In the genomic region with DNA sequence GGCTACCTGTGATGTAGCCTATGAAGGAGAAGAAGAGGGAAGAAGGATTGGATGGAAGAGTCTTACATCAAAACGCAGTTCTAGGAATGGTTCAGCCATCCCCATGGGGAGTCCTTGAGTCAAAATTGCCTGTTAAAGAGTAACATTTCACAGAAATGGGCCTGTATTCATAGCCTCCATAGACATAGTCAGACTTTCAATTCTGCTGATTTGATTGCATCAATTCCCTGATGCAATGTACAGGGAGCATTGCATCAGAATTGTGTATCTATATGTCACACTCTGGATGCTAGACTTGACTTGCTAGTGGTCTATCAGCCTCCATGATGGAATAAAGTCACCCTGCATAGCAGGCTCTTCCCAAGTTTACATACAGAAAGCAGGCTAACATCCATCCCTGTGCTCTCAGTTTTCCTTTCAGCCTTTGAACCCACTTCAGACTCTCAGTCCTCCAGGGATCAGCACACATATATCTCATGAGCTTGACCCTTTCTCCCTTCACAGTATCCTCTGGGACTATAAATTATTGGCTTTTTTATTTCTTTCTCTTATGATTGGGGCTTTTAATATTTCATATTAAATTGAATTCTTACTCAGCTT, we compare ENCODE assay signal across 19 cellular contexts.
DNase-seq lines count a peak whose midpoint lies in the region; ATAC-seq and TF ChIP-seq lines count a peak whose summit lies in the region.
"Had no signal": no experiment of that assay in that cellular context is flagged by ENCODE, and none has a peak within 500 bp of the region (broad histone marks: within the 10 kb centered on the region; RNA-seq: fewer than 3 reads in every experiment).

No MANE protein-coding gene starts in this region.

- peaks cover 9% of the 10 kb centered on the region for H3K4me1 Mint-ChIP-seq in T-helper 1 cell treated with Interleukin-12 subunit alpha and Interleukin-12 subunit beta and Interleukin-4 antibody, amounts not matched to agents 30 μg/mL and 1 μg/mL, for 36 hours (ENCODE audit: low read depth)
- H3K4me1 Mint-ChIP-seq in T-cell = peaks cover 8 to 15% (median 9%) of the 10 kb centered on the region in 3 donors

- peaks cover 5% of the 10 kb centered on the region for H3K36me3 Mint-ChIP-seq in T-helper 1 cell treated with Interleukin-12 subunit alpha and Interleukin-12 subunit beta and Interleukin-4 antibody, amounts not matched to agents 30 μg/mL and 1 μg/mL, for 36 hours (ENCODE audit: low read depth)
- no peaks in the 10 kb centered on the region for H3K36me3 Mint-ChIP-seq in T-cell
- H3K36me3 Mint-ChIP-seq: naive thymus-derived CD8-positive, alpha-beta T cell had no signal

- no peak for TF ChIP-seq CTCF in omental fat pad (IDR thresholded peaks at IDR 0.05)

- peak overlapping the region; percentile 8 for H3K27ac Mint-ChIP-seq in T-helper 1 cell treated with Interleukin-12 subunit alpha and Interleukin-12 subunit beta and Interleukin-4 antibody, amounts not matched to agents 30 μg/mL and 1 μg/mL, for 36 hours
- H3K27ac Mint-ChIP-seq in T-cell = no peak overlapping the region
- H3K27ac Mint-ChIP-seq: effector memory CD8-positive, alpha-beta T cell; progenitor cell of endocrine pancreas had no signal

- H3K4me3 Mint-ChIP-seq in T-helper 1 cell treated with Interleukin-12 subunit alpha and Interleukin-12 subunit beta and Interleukin-4 antibody, amounts not matched to agents 30 μg/mL and 1 μg/mL, for 36 hours = no peak overlapping the region
- H3K4me3 Mint-ChIP-seq in T-cell = no peak overlapping the region
- H3K4me3 Mint-ChIP-seq: effector memory CD8-positive, alpha-beta T cell; naive thymus-derived CD8-positive, alpha-beta T cell had no signal

- peak; percentile 54 to 58 for ATAC-seq in activated CD4-positive, CD25-positive, alpha-beta regulatory T cell treated with anti-CD3 and anti-CD28 coated beads, Interleukin-2, amount 50 U/mL, for 24 hours
- no peak for ATAC-seq in T-cell (replicated peaks in 1 of 4)
- ATAC-seq in omental fat pad (ENCODE audit: low FRiP score) = no peak
- ATAC-seq: A549; effector memory CD8-positive, alpha-beta T cell; naive thymus-derived CD8-positive, alpha-beta T cell had no signal

- H3K27me3 Mint-ChIP-seq in T-helper 1 cell treated with Interleukin-12 subunit alpha and Interleukin-12 subunit beta and Interleukin-4 antibody, amounts not matched to agents 30 μg/mL and 1 μg/mL, for 36 hours (ENCODE audit: low read depth) = no peaks in the 10 kb centered on the region
- H3K27me3 Mint-ChIP-seq in T-cell = no peaks in the 10 kb centered on the region
- H3K27me3 Mint-ChIP-seq: effector memory CD8-positive, alpha-beta T cell; naive thymus-derived CD8-positive, alpha-beta T cell; progenitor cell of endocrine pancreas had no signal

- CTCF ChIA-PET in T-cell (lab: Charles Lee) = no interaction called here

- DNase-seq in activated CD4-positive, CD25-positive, alpha-beta regulatory T cell (lab: John Stamatoyannopoulos, UW) = no peak
- DNase-seq in DMS53 treated with DMSO at 0.1 percent for 48 hours (lab: John Stamatoyannopoulos, UW; ENCODE audit: unreplicated experiment) = peak; percentile 17
- peak; percentile 18 to 62 for DNase-seq in erythroblast (lab: John Stamatoyannopoulos, UW)
- DNase-seq in T-cell = no peak
- no peak for DNase-seq in NCI-H1092 (lab: John Stamatoyannopoulos, UW)
- no peak for DNase-seq in omental fat pad (ENCODE audit: low spot score)
- DNase-seq: adrenal gland; central memory CD4-positive, alpha-beta T cell; DMS153; effector memory CD8-positive, alpha-beta T cell; hippocampal formation; naive thymus-derived CD8-positive, alpha-beta T cell; NCI-H69; RPMI8226; tibial artery had no signal

- POLR2A ChIA-PET in T-cell (lab: Charles Lee) = no interaction called here

- H3K9me3 Mint-ChIP-seq in T-helper 1 cell treated with Interleukin-12 subunit alpha and Interleukin-12 subunit beta and Interleukin-4 antibody, amounts not matched to agents 30 μg/mL and 1 μg/mL, for 36 hours = no peaks in the 10 kb centered on the region
- no peaks in the 10 kb centered on the region for H3K9me3 Mint-ChIP-seq in T-cell
- H3K9me3 Mint-ChIP-seq: effector memory CD8-positive, alpha-beta T cell; naive thymus-derived CD8-positive, alpha-beta T cell had no signal

- no peak for TF ChIP-seq POLR2A in erythroblast (IDR thresholded peaks at IDR 0.05; ENCODE audit: low read length)

Comparison
In these comparisons a context has a peak if more than half of its experiments do, and no peak if none do; other contexts are left out.
1. ATAC-seq: peak in activated CD4-positive, CD25-positive, alpha-beta regulatory T cell treated with anti-CD3 and anti-CD28 coated beads, Interleukin-2, amount 50 U/mL, for 24 hours (2 of 2); none in T-cell (0 of 4) and omental fat pad (single experiment).
2. DNase-seq: peak in DMS53 treated with DMSO at 0.1 percent for 48 hours (single experiment) and erythroblast (2 of 2); none in activated CD4-positive, CD25-positive, alpha-beta regulatory T cell (0 of 4), T-cell (0 of 34), NCI-H1092 (single experiment) and omental fat pad (single experiment).